Comparison of ENCODE assay signal across 25 cellular contexts in genomic region chr6:43221774-43222101, GRCh38. TPM values are rescaled to one million over a fixed set of nuclear protein-coding genes. Genes with fewer than 3 reads are reported as not detected.
DNase-seq lines count a peak whose midpoint lies in the region; ATAC-seq and TF ChIP-seq lines count a peak whose summit lies in the region.
"Had no signal": no experiment of that assay in that cellular context is flagged by ENCODE, and none has a peak within 500 bp of the region (broad histone marks: within the 10 kb centered on the region; RNA-seq: fewer than 3 reads in every experiment).

No MANE protein-coding gene starts in this region.

- H3K9me3 ChIP-seq in CD8-positive, alpha-beta memory T cell (ENCODE audit: low read length) = no peaks in the 10 kb centered on the region
- H3K9me3 ChIP-seq in naive thymus-derived CD4-positive, alpha-beta T cell (ENCODE audit: control insufficient read depth in 2 of 3, low read length in 3 of 3) = no peaks in the 10 kb centered on the region
- H3K9me3 ChIP-seq in esophagus muscularis mucosa (no peaks in the 10 kb centered on the region), smooth muscle cell (replicated peaks; ENCODE audit: low read depth) (no peaks in the 10 kb centered on the region)
- H3K9me3 ChIP-seq: adrenal gland; BLaER1 treated with 17β-estradiol and CSF1 and Interleukin-3, amounts not matched to agents 10 nM and 100 nM; gastroesophageal sphincter had no signal

- intact Hi-C loops in activated CD4-positive, alpha-beta T cell treated with anti-CD3 and anti-CD28 coated beads, Interleukin-2, amount 10 ng/mL, durations not matched to agents 24 days and 14 days (cut with micrococcal nuclease) = no loop called here
- intact Hi-C loops in naive thymus-derived CD4-positive, alpha-beta T cell (cut with micrococcal nuclease) = loop anchor here in 1 of 2 donors (10.0 kb wide), 1 partner anchor 1487 kb away; the partner anchor contains the start of gene TFEB
- intact Hi-C loops in esophagus muscularis mucosa (cut with DNase I) = no loop called here
- intact Hi-C loops in posterior vena cava (cut with DNase I) = no loop called here

- CTCF ChIA-PET in CD8-positive, alpha-beta memory T cell (lab: Charles Lee) = no interaction called here
- CTCF ChIA-PET in naive thymus-derived CD4-positive, alpha-beta T cell (lab: Charles Lee) = no interaction called here

- ATAC-seq in activated naive CD4-positive, alpha-beta T cell treated with anti-CD3 and anti-CD28 coated beads, Interleukin-2, amount 50 U/mL, for 72 hours = no peak
- ATAC-seq in naive thymus-derived CD4-positive, alpha-beta T cell = no peak
- ATAC-seq: gastroesophageal sphincter; natural killer cell treated with Interleukin-12 subunit alpha and Interleukin-12 subunit beta and Interleukin-15 and Interleukin-18, amount 100 ng/mL, for 72 hours had no signal

- no peak overlapping the region for H3K4me2 ChIP-seq in smooth muscle cell

- H3K4me3 ChIP-seq in CD8-positive, alpha-beta memory T cell (ENCODE audit: low read length) = no peak overlapping the region
- no peak overlapping the region for H3K4me3 ChIP-seq in naive thymus-derived CD4-positive, alpha-beta T cell (ENCODE audit: low read length)
- H3K4me3 ChIP-seq in esophagus muscularis mucosa = no peak overlapping the region
- no peak overlapping the region for H3K4me3 ChIP-seq in smooth muscle cell
- H3K4me3 ChIP-seq: adrenal gland; BLaER1 treated with 17β-estradiol and CSF1 and Interleukin-3, amounts not matched to agents 10 nM and 100 nM; gastroesophageal sphincter had no signal

- 79% methylated on average over 2 of the region's 4 CpGs for whole genome bisulfite sequencing in esophagus muscularis mucosa
- 91% methylated on average over 4 of the region's 4 CpGs for WGBS in smooth muscle cell (ENCODE audit: low lambda C conversion rate)

- H3K4me3 Mint-ChIP-seq in activated CD4-positive, alpha-beta T cell treated with anti-CD3 and anti-CD28 coated beads, Interleukin-2, amount 10 ng/mL, durations not matched to agents 24 days and 14 days = peak overlapping the region; percentile 8
- no peak overlapping the region for H3K4me3 Mint-ChIP-seq in CD8-positive, alpha-beta memory T cell
- H3K4me3 Mint-ChIP-seq in naive thymus-derived CD4-positive, alpha-beta T cell = no peak overlapping the region
- H3K4me3 Mint-ChIP-seq: natural killer cell treated with Interleukin-12 subunit alpha and Interleukin-12 subunit beta and Interleukin-15 and Interleukin-18, amount 100 ng/mL, for 72 hours had no signal

- TF ChIP-seq POLR2A in esophagus muscularis mucosa (IDR thresholded peaks at IDR 0.05; ENCODE audit: low read depth) = no peak

- TF ChIP-seq CTCF in esophagus muscularis mucosa (IDR thresholded peaks at IDR 0.05) (no peak), smooth muscle cell (IDR thresholded peaks at IDR 0.05; ENCODE audit: borderline replicate concordance, insufficient read depth, poor library complexity, severe bottlenecking) (no peak)

- H3K9me3 Mint-ChIP-seq in activated CD4-positive, alpha-beta T cell treated with anti-CD3 and anti-CD28 coated beads, Interleukin-2, amount 10 ng/mL, durations not matched to agents 24 days and 14 days = no peaks in the 10 kb centered on the region
- no peaks in the 10 kb centered on the region for H3K9me3 Mint-ChIP-seq in CD8-positive, alpha-beta memory T cell
- no peaks in the 10 kb centered on the region for H3K9me3 Mint-ChIP-seq in activated naive CD4-positive, alpha-beta T cell treated with anti-CD3 and anti-CD28 coated beads, Interleukin-2, amount 50 U/mL, for 72 hours
- H3K9me3 Mint-ChIP-seq in naive thymus-derived CD4-positive, alpha-beta T cell = no peaks in the 10 kb centered on the region
- H3K9me3 Mint-ChIP-seq: natural killer cell treated with Interleukin-12 subunit alpha and Interleukin-12 subunit beta and Interleukin-15 and Interleukin-18, amount 100 ng/mL, for 72 hours had no signal

- H2AFZ ChIP-seq in smooth muscle cell (ENCODE audit: low read depth) = no peak overlapping the region

- H4K20me1 ChIP-seq in smooth muscle cell (ENCODE audit: low read depth) = no peaks in the 10 kb centered on the region
- H4K20me1 ChIP-seq: BLaER1 treated with 17β-estradiol and CSF1 and Interleukin-3, amounts not matched to agents 10 nM and 100 nM had no signal

- peak overlapping the region; percentile 52 for H3K27ac Mint-ChIP-seq in activated CD4-positive, alpha-beta T cell treated with anti-CD3 and anti-CD28 coated beads, Interleukin-2, amount 10 ng/mL, durations not matched to agents 24 days and 14 days
- peak overlapping the region; percentile 67 to 99 (median 91) for H3K27ac Mint-ChIP-seq in CD8-positive, alpha-beta memory T cell
- peak overlapping the region; percentile 77 to 91 for H3K27ac Mint-ChIP-seq in activated naive CD4-positive, alpha-beta T cell treated with anti-CD3 and anti-CD28 coated beads, Interleukin-2, amount 50 U/mL, for 72 hours
- H3K27ac Mint-ChIP-seq in naive thymus-derived CD4-positive, alpha-beta T cell = peak overlapping the region; percentile 45 to 100 (median 95)
- H3K27ac Mint-ChIP-seq: natural killer cell treated with Interleukin-12 subunit alpha and Interleukin-12 subunit beta and Interleukin-15 and Interleukin-18, amount 100 ng/mL, for 72 hours had no signal

- H3K27me3 ChIP-seq in CD8-positive, alpha-beta memory T cell (ENCODE audit: insufficient read depth, low read length, poor library complexity, severe bottlenecking) = no peaks in the 10 kb centered on the region
- H3K27me3 ChIP-seq in naive thymus-derived CD4-positive, alpha-beta T cell (ENCODE audit: control insufficient read depth in 2 of 2, insufficient read depth in 2 of 2, low read length in 2 of 2) = no peaks in the 10 kb centered on the region
- no peaks in the 10 kb centered on the region for H3K27me3 ChIP-seq in esophagus muscularis mucosa
- H3K27me3 ChIP-seq in smooth muscle cell (ENCODE audit: low read depth) = no peaks in the 10 kb centered on the region
- H3K27me3 ChIP-seq: adrenal gland; BLaER1 treated with 17β-estradiol and CSF1 and Interleukin-3, amounts not matched to agents 10 nM and 100 nM; gastroesophageal sphincter had no signal

- peaks cover 35% of the 10 kb centered on the region for H3K4me1 Mint-ChIP-seq in activated CD4-positive, alpha-beta T cell treated with anti-CD3 and anti-CD28 coated beads, Interleukin-2, amount 10 ng/mL, durations not matched to agents 24 days and 14 days
- peaks cover 21 to 53% (median 39%) of the 10 kb centered on the region in 3 donors for H3K4me1 Mint-ChIP-seq in CD8-positive, alpha-beta memory T cell
- peaks cover 17 to 60% (median 43%) of the 10 kb centered on the region in 7 donors for H3K4me1 Mint-ChIP-seq in naive thymus-derived CD4-positive, alpha-beta T cell

- H3K36me3 ChIP-seq in CD8-positive, alpha-beta memory T cell (ENCODE audit: insufficient read depth, low read length) = no peaks in the 10 kb centered on the region
- H3K36me3 ChIP-seq in naive thymus-derived CD4-positive, alpha-beta T cell (ENCODE audit: control insufficient read depth in 2 of 3, insufficient read depth in 3 of 3, low read length in 3 of 3) = peaks cover 0 to 53% (median 0%) of the 10 kb centered on the region in 3 experiments
- H3K36me3 ChIP-seq in esophagus muscularis mucosa (peaks cover 12 to 90% (median 56%) of the 10 kb centered on the region in 4 donors), smooth muscle cell (ENCODE audit: low read depth) (no peaks in the 10 kb centered on the region)

- no peaks in the 10 kb centered on the region for H3K27me3 Mint-ChIP-seq in activated CD4-positive, alpha-beta T cell treated with anti-CD3 and anti-CD28 coated beads, Interleukin-2, amount 10 ng/mL, durations not matched to agents 24 days and 14 days
- H3K27me3 Mint-ChIP-seq in CD8-positive, alpha-beta memory T cell = peaks cover 0 to 2% of the 10 kb centered on the region in 2 donors
- no peaks in the 10 kb centered on the region for H3K27me3 Mint-ChIP-seq in naive thymus-derived CD4-positive, alpha-beta T cell
- H3K27me3 Mint-ChIP-seq: natural killer cell treated with Interleukin-12 subunit alpha and Interleukin-12 subunit beta and Interleukin-15 and Interleukin-18, amount 100 ng/mL, for 72 hours had no signal

- H3K9ac ChIP-seq in smooth muscle cell (ENCODE audit: low read depth) = no peak overlapping the region

- peaks cover 32% of the 10 kb centered on the region for H3K4me1 ChIP-seq in CD8-positive, alpha-beta memory T cell (ENCODE audit: insufficient read depth, low read length)
- peaks cover 14 to 28% of the 10 kb centered on the region in 2 donors for H3K4me1 ChIP-seq in naive thymus-derived CD4-positive, alpha-beta T cell (ENCODE audit: control insufficient read depth in 2 of 2, insufficient read depth in 2 of 2, low read length in 2 of 2)
- no peaks in the 10 kb centered on the region for H3K4me1 ChIP-seq in esophagus muscularis mucosa
- no peaks in the 10 kb centered on the region for H3K4me1 ChIP-seq in smooth muscle cell (ENCODE audit: low read depth)
- H3K4me1 ChIP-seq: adrenal gland, gastroesophageal sphincter had no signal

- H3K27ac ChIP-seq in CD8-positive, alpha-beta memory T cell (ENCODE audit: low read depth, low read length) = no peak overlapping the region
- H3K27ac ChIP-seq in naive thymus-derived CD4-positive, alpha-beta T cell (ENCODE audit: low read depth, low read length) = peak overlapping the region; percentile 99
- no peak overlapping the region for H3K27ac ChIP-seq in esophagus muscularis mucosa (replicated peaks in 1 of 4)
- no peak overlapping the region for H3K27ac ChIP-seq in smooth muscle cell (ENCODE audit: low read depth)
- H3K27ac ChIP-seq: adrenal gland, gastroesophageal sphincter had no signal

- TF ChIP-seq EP300 in esophagus muscularis mucosa (IDR thresholded peaks at IDR 0.05) = no peak

- no peaks in the 10 kb centered on the region for H3K79me2 ChIP-seq in smooth muscle cell (ENCODE audit: low read depth)

- H3K36me3 Mint-ChIP-seq in activated CD4-positive, alpha-beta T cell treated with anti-CD3 and anti-CD28 coated beads, Interleukin-2, amount 10 ng/mL, durations not matched to agents 24 days and 14 days (ENCODE audit: low read depth) = peaks cover 59% of the 10 kb centered on the region
- H3K36me3 Mint-ChIP-seq in CD8-positive, alpha-beta memory T cell = peaks cover 8 to 58% (median 11%) of the 10 kb centered on the region in 3 donors
- H3K36me3 Mint-ChIP-seq in activated naive CD4-positive, alpha-beta T cell treated with anti-CD3 and anti-CD28 coated beads, Interleukin-2, amount 50 U/mL, for 72 hours = peaks cover 0 to 22% of the 10 kb centered on the region in 2 donors
- peaks cover 4 to 28% (median 10%) of the 10 kb centered on the region in 5 donors for H3K36me3 Mint-ChIP-seq in naive thymus-derived CD4-positive, alpha-beta T cell

- no peak for DNase-seq in activated CD4-positive, alpha-beta T cell treated with anti-CD3 and anti-CD28 coated beads, Interleukin-2, amount 10 ng/mL, durations not matched to agents 24 days and 14 days
- DNase-seq in activated CD4-positive, alpha-beta T cell treated with anti-CD3 and anti-CD28 coated beads for 1 hour = no peak
- no peak for DNase-seq in CD8-positive, alpha-beta memory T cell
- no peak for DNase-seq in activated naive CD4-positive, alpha-beta T cell treated with anti-CD3 and anti-CD28 coated beads, Interleukin-2, amount 50 U/mL, for 72 hours (ENCODE audit: low spot score in 2 of 2)
- no peak for DNase-seq in naive thymus-derived CD4-positive, alpha-beta T cell
- DNase-seq in esophagus muscularis mucosa (ENCODE audit: extremely low spot score) = no peak
- no peak for DNase-seq in smooth muscle cell (lab: John Stamatoyannopoulos, UW; ENCODE audit: unreplicated experiment)
- no peak for DNase-seq in posterior vena cava (ENCODE audit: low spot score)
- DNase-seq: activated CD4-positive, alpha-beta T cell treated with anti-CD3 and anti-CD28 coated beads for 4 hours; activated T-cell treated with anti-CD3 and anti-CD28 coated beads for 4 hours; mesendoderm; NCI-H1436 treated with DMSO at 0.1 percent for 48 hours; NCI-H2171; NCI-H526; SIG-M5; stimulated activated CD4-positive, alpha-beta T cell treated with anti-CD3 and anti-CD28 coated beads, Interleukin-2, amount 100 ng/mL, for 48 hours; T-helper 9 cell had no signal

- POLR2A ChIA-PET in CD8-positive, alpha-beta memory T cell (lab: Charles Lee) = no interaction called here
- POLR2A ChIA-PET in naive thymus-derived CD4-positive, alpha-beta T cell (lab: Charles Lee) = no interaction called here

- H3F3A ChIP-seq in smooth muscle cell (ENCODE audit: low read depth) = no peaks in the 10 kb centered on the region

RNA-seq across cellular contexts. Expression of gene DNPH1, which starts 7.5 kb away (rescaled TPM):
- total RNA-seq in activated CD4-positive, alpha-beta T cell treated with anti-CD3 and anti-CD28 coated beads, Interleukin-2, amount 10 ng/mL, durations not matched to agents 24 days and 14 days = 78.9 and 79.6 TPM in 2 replicates
- total RNA-seq in CD8-positive, alpha-beta memory T cell = 10 to 100 TPM; 68.2 to 68.3 TPM
- 80.0 TPM for polyA plus RNA-seq in CD8-positive, alpha-beta memory T cell
- 10 to 100 TPM; 39.3 to 73.5 TPM for total RNA-seq in activated naive CD4-positive, alpha-beta T cell treated with anti-CD3 and anti-CD28 coated beads, Interleukin-2, amount 50 U/mL, for 72 hours
- 10 to 100 TPM; 25.4 to 65.7 (median 33.9) TPM for total RNA-seq in naive thymus-derived CD4-positive, alpha-beta T cell
- polyA plus RNA-seq in naive thymus-derived CD4-positive, alpha-beta T cell = 100 to 1,000 TPM; 119 to 141 TPM
- total RNA-seq in esophagus muscularis mucosa (10 to 100 TPM; 60.5 to 70.2 (median 65.3) TPM), smooth muscle cell (18.4 and 33.8 TPM in 2 replicates), posterior vena cava (10 to 100 TPM; 24.5 to 42.5 TPM)
- polyA plus RNA-seq in smooth muscle cell = 82.1 and 82.4 TPM in 2 replicates

RNA-seq across cellular contexts. Expression of gene TTBK1, which starts 21.5 kb away (rescaled TPM):
- total RNA-seq in activated CD4-positive, alpha-beta T cell treated with anti-CD3 and anti-CD28 coated beads, Interleukin-2, amount 10 ng/mL, durations not matched to agents 24 days and 14 days = 0.62 and 0.72 TPM in 2 replicates
- total RNA-seq in CD8-positive, alpha-beta memory T cell = 1 to 10 TPM; 1.1 to 1.2 TPM
- not detected for polyA plus RNA-seq in CD8-positive, alpha-beta memory T cell
- under 1 TPM; 0.09 to 0.37 TPM for total RNA-seq in activated naive CD4-positive, alpha-beta T cell treated with anti-CD3 and anti-CD28 coated beads, Interleukin-2, amount 50 U/mL, for 72 hours
- total RNA-seq in naive thymus-derived CD4-positive, alpha-beta T cell = under 1 TPM in 2 of 5 experiments, not detected in 3; 0.05 to 0.29 TPM
- polyA plus RNA-seq in naive thymus-derived CD4-positive, alpha-beta T cell = not detected
- total RNA-seq in esophagus muscularis mucosa (under 1 TPM; under 0.01 to 0.29 (median 0.03) TPM), smooth muscle cell (not detected in 2 replicates), posterior vena cava (under 1 TPM; 0.09 to 0.14 TPM)
- polyA plus RNA-seq in smooth muscle cell = 0.17 TPM in 1 of 2 replicates, not detected in the other
- total RNA-seq: A673, H4, skeletal muscle tissue, subcutaneous adipose tissue had no signal

RNA-seq across cellular contexts. Expression of gene CUL9, which starts 39.7 kb away (rescaled TPM):
- total RNA-seq in activated CD4-positive, alpha-beta T cell treated with anti-CD3 and anti-CD28 coated beads, Interleukin-2, amount 10 ng/mL, durations not matched to agents 24 days and 14 days = 38.1 and 39.4 TPM in 2 replicates
- total RNA-seq in CD8-positive, alpha-beta memory T cell = 10 to 100 TPM; 35.3 to 38.3 TPM
- polyA plus RNA-seq in CD8-positive, alpha-beta memory T cell = 9.0 TPM
- total RNA-seq in activated naive CD4-positive, alpha-beta T cell treated with anti-CD3 and anti-CD28 coated beads, Interleukin-2, amount 50 U/mL, for 72 hours = 10 to 100 TPM; 45.7 to 88.0 TPM
- total RNA-seq in naive thymus-derived CD4-positive, alpha-beta T cell = 100 to 1,000 TPM in 3 of 5 experiments, 10 to 100 TPM in 2; 58.1 to 123 (median 111) TPM
- polyA plus RNA-seq in naive thymus-derived CD4-positive, alpha-beta T cell = 10 to 100 TPM; 12.3 to 25.6 TPM
- total RNA-seq in esophagus muscularis mucosa (10 to 100 TPM; 21.5 to 46.6 (median 33.6) TPM), smooth muscle cell (18.8 and 22.3 TPM in 2 replicates), posterior vena cava (10 to 100 TPM; 24.5 to 25.5 TPM)
- polyA plus RNA-seq in smooth muscle cell = 13.9 and 37.1 TPM in 2 replicates

RNA-seq across cellular contexts. Expression of gene SRF, which starts 50.7 kb away (rescaled TPM):
- 54.3 and 55.2 TPM in 2 replicates for total RNA-seq in activated CD4-positive, alpha-beta T cell treated with anti-CD3 and anti-CD28 coated beads, Interleukin-2, amount 10 ng/mL, durations not matched to agents 24 days and 14 days
- 10 to 100 TPM; 55.1 to 57.4 TPM for total RNA-seq in CD8-positive, alpha-beta memory T cell
- polyA plus RNA-seq in CD8-positive, alpha-beta memory T cell = 8.0 TPM
- total RNA-seq in activated naive CD4-positive, alpha-beta T cell treated with anti-CD3 and anti-CD28 coated beads, Interleukin-2, amount 50 U/mL, for 72 hours = 10 to 100 TPM; 31.0 to 42.7 TPM
- total RNA-seq in naive thymus-derived CD4-positive, alpha-beta T cell = 10 to 100 TPM; 22.5 to 49.4 (median 26.7) TPM
- 1 to 10 TPM; 4.0 to 6.6 TPM for polyA plus RNA-seq in naive thymus-derived CD4-positive, alpha-beta T cell
- 100 to 1,000 TPM; 111 to 183 (median 153) TPM for total RNA-seq in esophagus muscularis mucosa
- 20.6 and 22.9 TPM in 2 replicates for total RNA-seq in smooth muscle cell
- polyA plus RNA-seq in smooth muscle cell = 6.8 and 9.3 TPM in 2 replicates
- total RNA-seq in posterior vena cava = 10 to 100 TPM; 92.6 to 95.6 TPM
